14 cellular contexts compared by ENCODE assay signal in genomic region chr21:45110873-45111624, GRCh38. TPM values are rescaled to one million over a fixed set of nuclear protein-coding genes. Genes with fewer than 3 reads are reported as not detected.
DNase-seq lines count a peak whose midpoint lies in the region; ATAC-seq, FAIRE-seq and TF ChIP-seq lines count a peak whose summit lies in the region.
"Had no signal": no experiment of that assay in that cellular context is flagged by ENCODE, and none has a peak within 500 bp of the region (broad histone marks: within the 10 kb centered on the region; RNA-seq: fewer than 3 reads in every experiment).

No MANE protein-coding gene starts in this region.

- peak; percentile 84 for TF ChIP-seq EP300 in K562 (IDR thresholded peaks at IDR 0.05; ENCODE audit: low read length)
- no peak for TF ChIP-seq EP300 in sigmoid colon (IDR thresholded peaks at IDR 0.05)

- peak; percentile 82 for ATAC-seq in K562
- ATAC-seq: activated naive CD4-positive, alpha-beta T cell treated with anti-CD3 and anti-CD28 coated beads, Interleukin-2, amount 50 U/mL, for 72 hours had no signal

- peak overlapping the region; percentile 57 for H3K4me2 ChIP-seq in K562 (ENCODE audit: insufficient read depth, low read length)

- H3K27ac ChIP-seq in K562 (ENCODE audit: extremely low read depth, low read depth, low read length) (peak overlapping the region; percentile 52), sigmoid colon (peak overlapping the region in 1 of 4 donors; percentile 59)

- intact Hi-C loops in activated CD4-positive, alpha-beta T cell treated with anti-CD3 and anti-CD28 coated beads, Interleukin-2, amount 10 ng/mL, durations not matched to agents 24 days and 14 days (cut with micrococcal nuclease): no loop called here
- intact Hi-C loops in K562 (cut with micrococcal nuclease) (no loop called here), sigmoid colon (cut with DNase I) (no loop called here)
- intact Hi-C loops in activated CD4-positive, alpha-beta memory T cell treated with anti-CD3 and anti-CD28 coated beads for 36 hours (cut with micrococcal nuclease): no loop called here

- POLR2A ChIA-PET in activated CD4-positive, alpha-beta T cell treated with anti-CD3 and anti-CD28 coated beads, Interleukin-2, amount 10 ng/mL, durations not matched to agents 7 days and 5 days (lab: Charles Lee): no interaction called here
- POLR2A ChIA-PET in K562 (lab: Yijun Ruan, JAX): no interaction called here
- POLR2A ChIA-PET in activated CD4-positive, alpha-beta memory T cell treated with anti-CD3 and anti-CD28 coated beads, Interleukin-2, amount 10 ng/mL, durations not matched to agents 7 days and 5 days (lab: Charles Lee): no interaction called here
- POLR2A ChIA-PET in activated CD4-positive, alpha-beta memory T cell treated with anti-CD3 and anti-CD28 coated beads for 36 hours (lab: Charles Lee): interaction anchor here (0.6 kb wide), 1 partner anchor 12 kb away, joined by 4 read pairs; no protein-coding TSS in a partner anchor

- H2AFZ ChIP-seq in K562 (ENCODE audit: low read depth, low read length): peak overlapping the region; percentile 53

- H3K4me3 Mint-ChIP-seq in activated CD4-positive, alpha-beta T cell treated with anti-CD3 and anti-CD28 coated beads, Interleukin-2, amount 10 ng/mL, durations not matched to agents 24 days and 14 days: peak overlapping the region; percentile 19
- no peak overlapping the region for H3K4me3 Mint-ChIP-seq in activated CD4-positive, alpha-beta T cell treated with anti-CD3 and anti-CD28 coated beads, Interleukin-2, amount 10 ng/mL, durations not matched to agents 7 days and 5 days
- H3K4me3 Mint-ChIP-seq in activated CD4-positive, alpha-beta memory T cell treated with anti-CD3 and anti-CD28 coated beads, Interleukin-2, amount 10 ng/mL, durations not matched to agents 7 days and 5 days: no peak overlapping the region
- no peak overlapping the region for H3K4me3 Mint-ChIP-seq in activated CD4-positive, alpha-beta memory T cell treated with anti-CD3 and anti-CD28 coated beads for 36 hours

- no peaks in the 10 kb centered on the region for H3K36me3 ChIP-seq in K562 (ENCODE audit: control insufficient read depth, insufficient read depth, low read length)
- no peaks in the 10 kb centered on the region for H3K36me3 ChIP-seq in sigmoid colon

- TF ChIP-seq RAD21 in K562 (CRISPR knock-in tag; conservative IDR thresholded peaks at IDR 0.05 in 1 of 2, IDR thresholded peaks at IDR 0.05 in 1 of 2): no peak

- no peaks in the 10 kb centered on the region for H4K20me1 ChIP-seq in K562 (replicated peaks; ENCODE audit: control insufficient read depth, insufficient read depth, low read length)

- FAIRE-seq in K562 (lab: Jason Lieb, UNC): peak; percentile 77
- FAIRE-seq: frontal cortex, HTR-8/SVneo had no signal

- in situ Hi-C loops in K562 (cut with MboI): no loop called here

- H3K36me3 Mint-ChIP-seq in activated CD4-positive, alpha-beta T cell treated with anti-CD3 and anti-CD28 coated beads, Interleukin-2, amount 10 ng/mL, durations not matched to agents 24 days and 14 days (ENCODE audit: low read depth): peaks cover 6% of the 10 kb centered on the region
- H3K36me3 Mint-ChIP-seq in activated CD4-positive, alpha-beta T cell treated with anti-CD3 and anti-CD28 coated beads, Interleukin-2, amount 10 ng/mL, durations not matched to agents 7 days and 5 days (ENCODE audit: low read depth): peaks cover 11% of the 10 kb centered on the region
- peaks cover 6% of the 10 kb centered on the region for H3K36me3 Mint-ChIP-seq in activated CD4-positive, alpha-beta memory T cell treated with anti-CD3 and anti-CD28 coated beads, Interleukin-2, amount 10 ng/mL, durations not matched to agents 7 days and 5 days (ENCODE audit: low read depth)
- no peaks in the 10 kb centered on the region for H3K36me3 Mint-ChIP-seq in activated CD4-positive, alpha-beta memory T cell treated with anti-CD3 and anti-CD28 coated beads for 36 hours
- H3K36me3 Mint-ChIP-seq: activated naive CD4-positive, alpha-beta T cell treated with anti-CD3 and anti-CD28 coated beads, Interleukin-2, amount 50 U/mL, for 72 hours had no signal

- peaks cover 12% of the 10 kb centered on the region; the same call in 2 of the 3 replicates for H3K79me2 ChIP-seq in K562 (ENCODE audit: control insufficient read depth, insufficient read depth, low read length)

- CTCF ChIA-PET in activated CD4-positive, alpha-beta T cell treated with anti-CD3 and anti-CD28 coated beads, Interleukin-2, amount 10 ng/mL, durations not matched to agents 7 days and 5 days (lab: Charles Lee): no interaction called here
- CTCF ChIA-PET in K562 (lab: Yijun Ruan, JAX; ENCODE audit: low intra/inter-chr PET ratio): no interaction called here
- CTCF ChIA-PET in activated CD4-positive, alpha-beta memory T cell treated with anti-CD3 and anti-CD28 coated beads, Interleukin-2, amount 10 ng/mL, durations not matched to agents 7 days and 5 days (lab: Charles Lee): interaction anchor here (1.0 to 1.8 kb wide), 2 partner anchors 19 to 27 kb away, joined by 3 to 7 read pairs; no protein-coding TSS in a partner anchor
- CTCF ChIA-PET in activated CD4-positive, alpha-beta memory T cell treated with anti-CD3 and anti-CD28 coated beads for 36 hours (lab: Charles Lee): interaction anchor here (1.0 to 2.2 kb wide), 2 partner anchors 17 to 27 kb away, joined by 5 to 8 read pairs; no protein-coding TSS in a partner anchor

- H3K4me1 ChIP-seq in K562 (replicated peaks in 1 of 2; ENCODE audit: control insufficient read depth in 2 of 2, insufficient read depth in 2 of 2, low read length in 2 of 2) (peaks cover 18 to 43% of the 10 kb centered on the region in 2 experiments), sigmoid colon (peaks cover 0 to 92% (median 74%) of the 10 kb centered on the region in 4 donors)

- H3K4me3 ChIP-seq in K562: no peak overlapping the region
- no peak overlapping the region for H3K4me3 ChIP-seq in sigmoid colon

- H3K9me3 ChIP-seq in K562 (replicated peaks; ENCODE audit: control insufficient read depth, insufficient read depth, low read depth, low read length): no peaks in the 10 kb centered on the region
- no peaks in the 10 kb centered on the region for H3K9me3 ChIP-seq in sigmoid colon

- H3K27me3 Mint-ChIP-seq in activated CD4-positive, alpha-beta T cell treated with anti-CD3 and anti-CD28 coated beads, Interleukin-2, amount 10 ng/mL, durations not matched to agents 24 days and 14 days: no peaks in the 10 kb centered on the region
- H3K27me3 Mint-ChIP-seq in activated CD4-positive, alpha-beta T cell treated with anti-CD3 and anti-CD28 coated beads, Interleukin-2, amount 10 ng/mL, durations not matched to agents 7 days and 5 days: no peaks in the 10 kb centered on the region
- H3K27me3 Mint-ChIP-seq in activated CD4-positive, alpha-beta memory T cell treated with anti-CD3 and anti-CD28 coated beads, Interleukin-2, amount 10 ng/mL, durations not matched to agents 7 days and 5 days: no peaks in the 10 kb centered on the region
- no peaks in the 10 kb centered on the region for H3K27me3 Mint-ChIP-seq in activated CD4-positive, alpha-beta memory T cell treated with anti-CD3 and anti-CD28 coated beads for 36 hours

- H3K9me1 ChIP-seq in K562 (ENCODE audit: control insufficient read depth, insufficient read depth, low read length): no peaks in the 10 kb centered on the region

- peak overlapping the region; percentile 32 for H3K27ac Mint-ChIP-seq in activated CD4-positive, alpha-beta T cell treated with anti-CD3 and anti-CD28 coated beads, Interleukin-2, amount 10 ng/mL, durations not matched to agents 24 days and 14 days
- no peak overlapping the region for H3K27ac Mint-ChIP-seq in activated CD4-positive, alpha-beta T cell treated with anti-CD3 and anti-CD28 coated beads, Interleukin-2, amount 10 ng/mL, durations not matched to agents 7 days and 5 days
- no peak overlapping the region for H3K27ac Mint-ChIP-seq in activated CD4-positive, alpha-beta memory T cell treated with anti-CD3 and anti-CD28 coated beads, Interleukin-2, amount 10 ng/mL, durations not matched to agents 7 days and 5 days
- H3K27ac Mint-ChIP-seq in activated CD4-positive, alpha-beta memory T cell treated with anti-CD3 and anti-CD28 coated beads for 36 hours: no peak overlapping the region

- no TSS peak for BruUV-seq in K562 (replicated peaks; lab: Mats Ljungman, UMichigan)

- DNase-seq in activated CD4-positive, alpha-beta T cell treated with anti-CD3 and anti-CD28 coated beads, Interleukin-2, amount 10 ng/mL, durations not matched to agents 24 days and 14 days: no peak
- DNase-seq in activated CD4-positive, alpha-beta T cell treated with anti-CD3 and anti-CD28 coated beads, Interleukin-2, amount 10 ng/mL, durations not matched to agents 7 days and 5 days: no peak
- DNase-seq in NCI-H187 (lab: John Stamatoyannopoulos, UW): peak; percentile 54 to 57
- peak in 2 of 4 experiments; percentile 46 to 52 for DNase-seq in K562 (ENCODE audit: extremely low read depth in 1 of 4, low spot score in 3 of 4)
- peak; percentile 47 for DNase-seq in sigmoid colon
- DNase-seq in activated CD4-positive, alpha-beta memory T cell treated with anti-CD3 and anti-CD28 coated beads, Interleukin-2, amount 10 ng/mL, durations not matched to agents 7 days and 5 days: no peak
- DNase-seq in activated CD4-positive, alpha-beta memory T cell treated with anti-CD3 and anti-CD28 coated beads for 36 hours: no peak
- no peak for DNase-seq in DMS153 treated with DMSO at 0.1 percent for 48 hours (lab: John Stamatoyannopoulos, UW; ENCODE audit: unreplicated experiment)
- DNase-seq: mammary epithelial cell; NCI-H2081 treated with DMSO at 0.1 percent for 48 hours; stimulated activated CD4-positive, alpha-beta T cell treated with anti-CD3 and anti-CD28 coated beads, Interleukin-2, amount 100 ng/mL, for 48 hours had no signal

- TF ChIP-seq POLR2A in K562 (conservative IDR thresholded peaks at IDR 0.05): no peak
- no peak for TF ChIP-seq POLR2A in sigmoid colon (IDR thresholded peaks at IDR 0.05)

- 28% methylated on average over 18 of the region's 18 CpGs for WGBS in K562 (ENCODE audit: insufficient coverage, low coverage, missing lambda C conversion rate)
- WGBS in sigmoid colon, 2 donors: 69 to 86% methylated on average over 18 of the region's 18 CpGs

- H3K4me1 Mint-ChIP-seq in activated CD4-positive, alpha-beta T cell treated with anti-CD3 and anti-CD28 coated beads, Interleukin-2, amount 10 ng/mL, durations not matched to agents 24 days and 14 days: peaks cover 42% of the 10 kb centered on the region
- H3K4me1 Mint-ChIP-seq in activated CD4-positive, alpha-beta T cell treated with anti-CD3 and anti-CD28 coated beads, Interleukin-2, amount 10 ng/mL, durations not matched to agents 7 days and 5 days: peaks cover 57% of the 10 kb centered on the region
- H3K4me1 Mint-ChIP-seq in activated CD4-positive, alpha-beta memory T cell treated with anti-CD3 and anti-CD28 coated beads, Interleukin-2, amount 10 ng/mL, durations not matched to agents 7 days and 5 days: peaks cover 39% of the 10 kb centered on the region
- peaks cover 56% of the 10 kb centered on the region for H3K4me1 Mint-ChIP-seq in activated CD4-positive, alpha-beta memory T cell treated with anti-CD3 and anti-CD28 coated beads for 36 hours (ENCODE audit: low read depth)

- peak overlapping the region in 1 of 2 experiments; percentile 15; a peak in 1 of 4 replicates for H3K9ac ChIP-seq in K562 (ENCODE audit: insufficient read depth in 1 of 2, low read depth in 2 of 2, low read length in 2 of 2)

- TF ChIP-seq CTCF in K562 (IDR thresholded peaks at IDR 0.05 in 2 of 3, conservative IDR thresholded peaks at IDR 0.05 in 1 of 3; ENCODE audit: insufficient read depth in 2 of 3, low read depth in 1 of 3, low read length in 3 of 3) (no peak), sigmoid colon (IDR thresholded peaks at IDR 0.05) (no peak)

- H3K9me3 Mint-ChIP-seq in activated CD4-positive, alpha-beta T cell treated with anti-CD3 and anti-CD28 coated beads, Interleukin-2, amount 10 ng/mL, durations not matched to agents 24 days and 14 days: no peaks in the 10 kb centered on the region
- no peaks in the 10 kb centered on the region for H3K9me3 Mint-ChIP-seq in activated CD4-positive, alpha-beta T cell treated with anti-CD3 and anti-CD28 coated beads, Interleukin-2, amount 10 ng/mL, durations not matched to agents 7 days and 5 days
- no peaks in the 10 kb centered on the region for H3K9me3 Mint-ChIP-seq in activated CD4-positive, alpha-beta memory T cell treated with anti-CD3 and anti-CD28 coated beads, Interleukin-2, amount 10 ng/mL, durations not matched to agents 7 days and 5 days
- H3K9me3 Mint-ChIP-seq in activated CD4-positive, alpha-beta memory T cell treated with anti-CD3 and anti-CD28 coated beads for 36 hours: no peaks in the 10 kb centered on the region
- H3K9me3 Mint-ChIP-seq: activated naive CD4-positive, alpha-beta T cell treated with anti-CD3 and anti-CD28 coated beads, Interleukin-2, amount 50 U/mL, for 72 hours had no signal

- H3K27me3 ChIP-seq in K562 (ENCODE audit: control insufficient read depth in 2 of 2, insufficient read depth in 2 of 2, low read length in 2 of 2): no peaks in the 10 kb centered on the region
- H3K27me3 ChIP-seq in sigmoid colon: no peaks in the 10 kb centered on the region

RNA-seq across cellular contexts. Expression of gene ADARB1, which starts 36.7 kb away (rescaled TPM):
- 21.8 and 24.6 TPM in 2 replicates for total RNA-seq in activated CD4-positive, alpha-beta T cell treated with anti-CD3 and anti-CD28 coated beads, Interleukin-2, amount 10 ng/mL, durations not matched to agents 24 days and 14 days
- 10 to 100 TPM; 43.3 to 45.4 TPM for total RNA-seq in activated CD4-positive, alpha-beta T cell treated with anti-CD3 and anti-CD28 coated beads, Interleukin-2, amount 10 ng/mL, durations not matched to agents 7 days and 5 days
- 40.2 and 48.3 TPM in 2 replicates for total RNA-seq in K562 (2011; cell fraction: chromatin; rRNA removed; ENCODE audit: low replicate concordance)
- 29.0 and 30.4 TPM in 2 replicates for total RNA-seq in K562 (2011; cell fraction: nucleolus; rRNA removed)
- total RNA-seq in K562 (2011; cell fraction: nucleoplasm; rRNA removed): 24.6 and 33.4 TPM in 2 replicates
- total RNA-seq in K562 (2014; rRNA removed) (7.7 and 9.1 TPM in 2 replicates), K562 (2014; rRNA removed; fragmentation: Illumina TruSeq; extraction: Trizol) (8.3 TPM in 2 replicates), K562 (2015; rRNA removed; fragmentation: Illumina TruSeq; extraction: Trizol) (6.4 and 7.1 TPM in 2 replicates), K562 (2021) (12.0 and 16.0 TPM in 2 replicates), sigmoid colon (100 to 1,000 TPM in 1 of 4 donors, 10 to 100 TPM in 3; 41.3 to 102 (median 71.0) TPM)
- polyA plus RNA-seq in K562 (2011; rRNA removed) (8.4 and 11.8 TPM in 2 replicates), K562 (2014; fragmentation: Illumina TruSeq; extraction: Trizol) (7.3 and 9.2 TPM in 2 replicates), K562 (2014; fragmentation: Nextera tagmentation; extraction: Ambion mirVana) (1 to 10 TPM; 7.1 to 8.1 TPM), K562 (2014; rRNA removed) (6.7 and 12.8 TPM in 2 replicates), sigmoid colon (1 to 10 TPM in 2 of 3 donors, under 1 TPM in 1; 0.92 to 7.5 (median 2.4) TPM)
- polyA plus RNA-seq in K562 (2011; cell fraction: cytosol; rRNA removed): 6.6 and 7.4 TPM in 2 replicates
- polyA plus RNA-seq in K562 (2011; cell fraction: nucleus; rRNA removed): 15.0 and 23.8 TPM in 2 replicates
- 7.5 and 8.1 TPM in 2 replicates for polyA plus RNA-seq in K562 (2012)
- polyA minus RNA-seq in K562 (2011; rRNA and poly(A)+ RNA removed): 10.4 and 16.9 TPM in 2 replicates
- 12.7 and 15.3 TPM in 2 replicates for polyA minus RNA-seq in K562 (2011; cell fraction: cytosol; rRNA and poly(A)+ RNA removed)
- polyA minus RNA-seq in K562 (2011; cell fraction: nucleus; rRNA and poly(A)+ RNA removed): 13.3 and 18.3 TPM in 2 replicates
- total RNA-seq in activated CD4-positive, alpha-beta memory T cell treated with anti-CD3 and anti-CD28 coated beads, Interleukin-2, amount 10 ng/mL, durations not matched to agents 7 days and 5 days: 10 to 100 TPM; 59.1 to 59.6 TPM
- total RNA-seq in activated CD4-positive, alpha-beta memory T cell treated with anti-CD3 and anti-CD28 coated beads for 36 hours: 10 to 100 TPM; 37.6 to 40.6 TPM

Comparison
In these comparisons a context has a peak if more than half of its experiments do, and no peak if none do; other contexts are left out.
1. DNase-seq: peak in NCI-H187 (2 of 2) and sigmoid colon (single experiment); none in activated CD4-positive, alpha-beta T cell treated with anti-CD3 and anti-CD28 coated beads, Interleukin-2, amount 10 ng/mL, durations not matched to agents 24 days and 14 days (single experiment), activated CD4-positive, alpha-beta T cell treated with anti-CD3 and anti-CD28 coated beads, Interleukin-2, amount 10 ng/mL, durations not matched to agents 7 days and 5 days (single experiment), activated CD4-positive, alpha-beta memory T cell treated with anti-CD3 and anti-CD28 coated beads, Interleukin-2, amount 10 ng/mL, durations not matched to agents 7 days and 5 days (single experiment), activated CD4-positive, alpha-beta memory T cell treated with anti-CD3 and anti-CD28 coated beads for 36 hours (single experiment) and DMS153 treated with DMSO at 0.1 percent for 48 hours (single experiment).
2. CTCF ChIA-PET loops: an anchor here in activated CD4-positive, alpha-beta memory T cell treated with anti-CD3 and anti-CD28 coated beads, Interleukin-2, amount 10 ng/mL, durations not matched to agents 7 days and 5 days (1.0 to 1.8 kb wide) and activated CD4-positive, alpha-beta memory T cell treated with anti-CD3 and anti-CD28 coated beads for 36 hours (1.0 to 2.2 kb wide); none called in activated CD4-positive, alpha-beta T cell treated with anti-CD3 and anti-CD28 coated beads, Interleukin-2, amount 10 ng/mL, durations not matched to agents 7 days and 5 days and K562.